ENCODE assay signal across 30 cellular contexts in the genomic region with DNA sequence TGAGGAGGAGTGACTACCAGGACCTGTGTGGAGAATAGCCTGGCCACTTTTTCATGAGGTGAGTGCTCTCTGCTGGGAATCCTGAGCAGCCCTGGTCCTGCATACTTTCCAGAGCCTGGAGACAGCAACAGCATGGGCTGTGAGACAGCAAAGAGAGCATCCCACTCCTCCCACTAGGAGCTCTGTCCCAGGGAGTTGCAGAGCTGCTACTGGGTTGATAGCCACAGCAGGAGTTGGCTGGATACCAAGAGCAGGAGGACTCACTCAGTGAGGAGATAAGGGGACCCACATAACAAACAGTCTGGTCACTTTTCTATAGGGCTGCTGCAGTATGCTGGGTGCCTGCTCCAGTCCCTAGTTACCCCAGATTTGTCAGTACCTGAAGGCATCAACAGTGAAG.
"Had no signal": no experiment of that assay in that cellular context is flagged by ENCODE, and none has a peak within 500 bp of the region (broad histone marks: within the 10 kb centered on the region; RNA-seq: fewer than 3 reads in every experiment).

No MANE protein-coding gene starts in this region.

- H3K27ac Mint-ChIP-seq: activated CD4-positive, alpha-beta T cell treated with anti-CD3 and anti-CD28 coated beads, Interleukin-2, amount 10 ng/mL, durations not matched to agents 24 days and 14 days; activated CD8-positive, alpha-beta T cell treated with anti-CD3 and anti-CD28 coated beads for 36 hours; activated naive CD8-positive, alpha-beta T cell treated with anti-CD3 and anti-CD28 coated beads for 36 hours; activated T-cell treated with anti-CD3 and anti-CD28 coated beads, Interleukin-2, amount 50 U/mL, for 72 hours; activated T-helper 17 cell treated with anti-CD3 and anti-CD28 coated beads, Interleukin-2, amount 50 U/mL, for 72 hours had no signal

- H3K4me1 Mint-ChIP-seq: activated CD4-positive, alpha-beta T cell treated with anti-CD3 and anti-CD28 coated beads, Interleukin-2, amount 10 ng/mL, durations not matched to agents 24 days and 14 days; activated naive CD8-positive, alpha-beta T cell treated with anti-CD3 and anti-CD28 coated beads for 36 hours; activated T-helper 17 cell treated with anti-CD3 and anti-CD28 coated beads, Interleukin-2, amount 50 U/mL, for 72 hours had no signal

- H3K4me3 Mint-ChIP-seq: activated CD4-positive, alpha-beta T cell treated with anti-CD3 and anti-CD28 coated beads, Interleukin-2, amount 10 ng/mL, durations not matched to agents 24 days and 14 days; activated CD8-positive, alpha-beta T cell treated with anti-CD3 and anti-CD28 coated beads for 36 hours; activated naive CD8-positive, alpha-beta T cell treated with anti-CD3 and anti-CD28 coated beads for 36 hours; activated T-cell treated with anti-CD3 and anti-CD28 coated beads, Interleukin-2, amount 50 U/mL, for 72 hours; activated T-helper 17 cell treated with anti-CD3 and anti-CD28 coated beads, Interleukin-2, amount 50 U/mL, for 72 hours had no signal

- H3K27me3 ChIP-seq: brain microvascular endothelial cell, MG63, SJCRH30 had no signal

- DNase-seq: activated CD4-positive, alpha-beta T cell treated with anti-CD3 and anti-CD28 coated beads, Interleukin-2, amount 10 ng/mL, durations not matched to agents 24 days and 14 days; activated CD4-positive, alpha-beta T cell treated with anti-CD3 and anti-CD28 coated beads, Interleukin-2, amount 50 U/mL, for 4 hours; activated CD8-positive, alpha-beta T cell treated with anti-CD3 and anti-CD28 coated beads for 36 hours; activated effector memory CD4-positive, alpha-beta T cell treated with anti-CD3 and anti-CD28 coated beads, Interleukin-2, amount 50 U/mL, for 16 hours; activated naive CD4-positive, alpha-beta T cell; activated naive CD4-positive, alpha-beta T cell treated with anti-CD3 and anti-CD28 coated beads, Interleukin-2, amount 50 U/mL, for 16 hours; activated naive CD8-positive, alpha-beta T cell treated with anti-CD3 and anti-CD28 coated beads for 36 hours; activated T-cell treated with anti-CD3 and anti-CD28 coated beads, Interleukin-2, amount 50 U/mL, for 1 hour; activated T-cell treated with anti-CD3 and anti-CD28 coated beads, Interleukin-2, amount 50 U/mL, for 72 hours; amniotic stem cell; aorta; brain microvascular endothelial cell; central memory CD4-positive, alpha-beta T cell; Kasumi-1; KG1; MG63; NCI-H1048; NCI-H1105 treated with DMSO at 0.1 percent for 48 hours; NCI-H1436 treated with DMSO at 0.1 percent for 48 hours; NCI-H1694 treated with DMSO at 0.1 percent for 48 hours; NCI-H2029; NCI-H2107; NCI-H2171; NCI-H510A; NCI-H526; SHP77; T1000 had no signal

- ATAC-seq: activated CD8-positive, alpha-beta T cell treated with anti-CD3 and anti-CD28 coated beads for 36 hours; activated T-cell treated with anti-CD3 and anti-CD28 coated beads, Interleukin-2, amount 50 U/mL, for 72 hours; activated T-helper 17 cell treated with anti-CD3 and anti-CD28 coated beads, Interleukin-2, amount 50 U/mL, for 72 hours; Panc1 had no signal

- H3K27ac ChIP-seq: brain microvascular endothelial cell, SJCRH30 had no signal

- H3K4me3 ChIP-seq: MG63, SJCRH30 had no signal

- H3K27me3 Mint-ChIP-seq: activated CD4-positive, alpha-beta T cell treated with anti-CD3 and anti-CD28 coated beads, Interleukin-2, amount 10 ng/mL, durations not matched to agents 24 days and 14 days; activated CD8-positive, alpha-beta T cell treated with anti-CD3 and anti-CD28 coated beads for 36 hours; activated naive CD8-positive, alpha-beta T cell treated with anti-CD3 and anti-CD28 coated beads for 36 hours; activated T-helper 17 cell treated with anti-CD3 and anti-CD28 coated beads, Interleukin-2, amount 50 U/mL, for 72 hours had no signal

- H3K4me1 ChIP-seq: SJCRH30 had no signal

- H3K36me3 Mint-ChIP-seq: activated naive CD8-positive, alpha-beta T cell treated with anti-CD3 and anti-CD28 coated beads for 36 hours had no signal

- H3K36me3 ChIP-seq: brain microvascular endothelial cell, MG63, SJCRH30 had no signal

- H3K9me3 ChIP-seq: MG63, SJCRH30 had no signal
